In genomic region chr22:21996175-21996574, GRCh38 we compare ENCODE assay signal across 30 cellular contexts.
"Had no signal": no experiment of that assay in that cellular context is flagged by ENCODE, and none has a peak within 500 bp of the region (broad histone marks: within the 10 kb centered on the region; RNA-seq: fewer than 3 reads in every experiment).

No MANE protein-coding gene starts in this region.

- H3K9me3 ChIP-seq: gastroesophageal sphincter, heart right ventricle had no signal

- H3K4me3 ChIP-seq: coronary artery, dorsolateral prefrontal cortex, gastroesophageal sphincter, heart right ventricle, hepatocyte had no signal

- H3K27ac ChIP-seq: brain microvascular endothelial cell, coronary artery, dorsolateral prefrontal cortex, gastroesophageal sphincter, heart right ventricle, hepatocyte, VCaP had no signal

- H3K27ac Mint-ChIP-seq: activated CD4-positive, alpha-beta memory T cell treated with anti-CD3 and anti-CD28 coated beads, Interleukin-2, amount 10 ng/mL, durations not matched to agents 7 days and 5 days; activated CD4-positive, alpha-beta T cell treated with anti-CD3 and anti-CD28 coated beads, Interleukin-2, amount 10 ng/mL, durations not matched to agents 7 days and 5 days; activated naive CD4-positive, alpha-beta T cell treated with anti-CD3 and anti-CD28 coated beads, Interleukin-2, amount 10 ng/mL, durations not matched to agents 7 days and 5 days; activated naive CD4-positive, alpha-beta T cell treated with anti-CD3 and anti-CD28 coated beads, Interleukin-2, amount 50 U/mL, for 72 hours; activated naive CD8-positive, alpha-beta T cell treated with anti-CD3 and anti-CD28 coated beads, Interleukin-2, amount 10 ng/mL, durations not matched to agents 7 days and 5 days; activated T-cell treated with anti-CD3 and anti-CD28 coated beads, Interleukin-2, amount 50 U/mL, for 24 hours; activated T-cell treated with anti-CD3 and anti-CD28 coated beads, Interleukin-2, amount 50 U/mL, for 72 hours; dendritic cell treated with granulocyte-macrophage colony-stimulating factor and Interleukin-4, amounts not matched to agents 40 ng/mL and 50 ng/mL, for 4 days; endodermal cell; WTC11 had no signal

- H3K36me3 Mint-ChIP-seq: activated naive CD4-positive, alpha-beta T cell treated with anti-CD3 and anti-CD28 coated beads, Interleukin-2, amount 10 ng/mL, durations not matched to agents 7 days and 5 days; activated naive CD4-positive, alpha-beta T cell treated with anti-CD3 and anti-CD28 coated beads, Interleukin-2, amount 50 U/mL, for 72 hours; activated naive CD8-positive, alpha-beta T cell treated with anti-CD3 and anti-CD28 coated beads, Interleukin-2, amount 10 ng/mL, durations not matched to agents 7 days and 5 days; WTC11 had no signal

- H3K4me1 Mint-ChIP-seq: activated CD4-positive, alpha-beta memory T cell treated with anti-CD3 and anti-CD28 coated beads, Interleukin-2, amount 10 ng/mL, durations not matched to agents 7 days and 5 days; activated CD4-positive, alpha-beta T cell treated with anti-CD3 and anti-CD28 coated beads, Interleukin-2, amount 10 ng/mL, durations not matched to agents 7 days and 5 days; activated naive CD4-positive, alpha-beta T cell treated with anti-CD3 and anti-CD28 coated beads, Interleukin-2, amount 10 ng/mL, durations not matched to agents 7 days and 5 days; activated naive CD8-positive, alpha-beta T cell treated with anti-CD3 and anti-CD28 coated beads, Interleukin-2, amount 10 ng/mL, durations not matched to agents 7 days and 5 days; central memory CD8-positive, alpha-beta T cell; WTC11 had no signal

- H3K9me3 Mint-ChIP-seq: activated CD4-positive, alpha-beta memory T cell treated with anti-CD3 and anti-CD28 coated beads, Interleukin-2, amount 10 ng/mL, durations not matched to agents 7 days and 5 days; activated CD4-positive, alpha-beta T cell treated with anti-CD3 and anti-CD28 coated beads, Interleukin-2, amount 10 ng/mL, durations not matched to agents 7 days and 5 days; activated naive CD4-positive, alpha-beta T cell treated with anti-CD3 and anti-CD28 coated beads, Interleukin-2, amount 10 ng/mL, durations not matched to agents 7 days and 5 days; activated naive CD4-positive, alpha-beta T cell treated with anti-CD3 and anti-CD28 coated beads, Interleukin-2, amount 50 U/mL, for 72 hours; activated naive CD8-positive, alpha-beta T cell treated with anti-CD3 and anti-CD28 coated beads, Interleukin-2, amount 10 ng/mL, durations not matched to agents 7 days and 5 days; activated T-cell treated with anti-CD3 and anti-CD28 coated beads, Interleukin-2, amount 50 U/mL, for 24 hours; activated T-cell treated with anti-CD3 and anti-CD28 coated beads, Interleukin-2, amount 50 U/mL, for 72 hours; central memory CD8-positive, alpha-beta T cell; dendritic cell treated with granulocyte-macrophage colony-stimulating factor and Interleukin-4, amounts not matched to agents 40 ng/mL and 50 ng/mL, for 4 days; endodermal cell; WTC11 had no signal

- H3K36me3 ChIP-seq: brain microvascular endothelial cell, gastroesophageal sphincter, heart right ventricle had no signal

- DNase-seq: activated CD4-positive, alpha-beta memory T cell treated with anti-CD3 and anti-CD28 coated beads, Interleukin-2, amount 10 ng/mL, durations not matched to agents 7 days and 5 days; activated CD4-positive, alpha-beta T cell treated with anti-CD3 and anti-CD28 coated beads for 1 hour; activated CD4-positive, alpha-beta T cell treated with anti-CD3 and anti-CD28 coated beads for 4 hours; activated CD4-positive, alpha-beta T cell treated with anti-CD3 and anti-CD28 coated beads, Interleukin-2, amount 10 ng/mL, durations not matched to agents 7 days and 5 days; activated CD4-positive, alpha-beta T cell treated with anti-CD3 and anti-CD28 coated beads, Interleukin-2, amount 50 U/mL, for 4 hours; activated CD8-positive, alpha-beta memory T cell treated with anti-CD3 and anti-CD28 coated beads, Interleukin-2, amount 50 U/mL, for 48 hours; activated gamma-delta T cell; activated naive CD4-positive, alpha-beta T cell; activated naive CD4-positive, alpha-beta T cell treated with anti-CD3 and anti-CD28 coated beads, Interleukin-2, amount 10 ng/mL, durations not matched to agents 7 days and 5 days; activated naive CD8-positive, alpha-beta T cell treated with anti-CD3 and anti-CD28 coated beads, Interleukin-2, amount 10 ng/mL, durations not matched to agents 7 days and 5 days; activated T-cell treated with anti-CD3 and anti-CD28 coated beads for 4 hours; activated T-cell treated with anti-CD3 and anti-CD28 coated beads, Interleukin-2, amount 50 U/mL, for 24 hours; activated T-cell treated with anti-CD3 and anti-CD28 coated beads, Interleukin-2, amount 50 U/mL, for 72 hours; amniotic stem cell; anterior cingulate cortex; brain microvascular endothelial cell; dorsolateral prefrontal cortex; effector memory CD4-positive, alpha-beta T cell; endodermal cell; foreskin melanocyte; heart right ventricle; T-helper 2 cell had no signal

- H3K4me3 Mint-ChIP-seq: activated CD4-positive, alpha-beta memory T cell treated with anti-CD3 and anti-CD28 coated beads, Interleukin-2, amount 10 ng/mL, durations not matched to agents 7 days and 5 days; activated CD4-positive, alpha-beta T cell treated with anti-CD3 and anti-CD28 coated beads, Interleukin-2, amount 10 ng/mL, durations not matched to agents 7 days and 5 days; activated naive CD4-positive, alpha-beta T cell treated with anti-CD3 and anti-CD28 coated beads, Interleukin-2, amount 10 ng/mL, durations not matched to agents 7 days and 5 days; activated naive CD8-positive, alpha-beta T cell treated with anti-CD3 and anti-CD28 coated beads, Interleukin-2, amount 10 ng/mL, durations not matched to agents 7 days and 5 days; activated T-cell treated with anti-CD3 and anti-CD28 coated beads, Interleukin-2, amount 50 U/mL, for 24 hours; activated T-cell treated with anti-CD3 and anti-CD28 coated beads, Interleukin-2, amount 50 U/mL, for 72 hours; central memory CD8-positive, alpha-beta T cell; dendritic cell treated with granulocyte-macrophage colony-stimulating factor and Interleukin-4, amounts not matched to agents 40 ng/mL and 50 ng/mL, for 4 days; endodermal cell; WTC11 had no signal

- H3K4me1 ChIP-seq: gastroesophageal sphincter, heart right ventricle had no signal
